ENCODE assay signal across 17 cellular contexts in genomic region chr14:90625445-90625844, GRCh38.
A peak's percentile ranks its signal among the peaks of the same experiment; 100 is the strongest.
DNase-seq lines count a peak whose midpoint lies in the region; ATAC-seq and TF ChIP-seq lines count a peak whose summit lies in the region.
"Had no signal": no experiment of that assay in that cellular context is flagged by ENCODE, and none has a peak within 500 bp of the region (broad histone marks: within the 10 kb centered on the region; RNA-seq: fewer than 3 reads in every experiment).

No MANE protein-coding gene starts in this region.

- TF ChIP-seq RAD21 in IMR-90 (IDR thresholded peaks at IDR 0.05; ENCODE audit: low read length) = no peak

- 0 out of 4 replicates have a peak, but pooled peaks cover 0 to 2% of the 10 kb centered on the region in 2 experiments for H3K79me1 ChIP-seq in IMR-90 (ENCODE audit: low read depth in 1 of 2, low read length in 2 of 2)

- H3K27me3 ChIP-seq in IMR-90 (ENCODE audit: control insufficient read depth, insufficient read depth, low read length) (no peaks in the 10 kb centered on the region), hepatocyte (no peaks in the 10 kb centered on the region), skeletal muscle tissue (ENCODE audit: control insufficient read depth in 3 of 3, insufficient read depth in 3 of 3, low read length in 3 of 3) (no peaks in the 10 kb centered on the region)
- H3K27me3 ChIP-seq in CD4-positive, alpha-beta T cell (ENCODE audit: control insufficient read depth, insufficient read depth, low read length) = no peaks in the 10 kb centered on the region
- H3K27me3 ChIP-seq: BE2C had no signal

- no peaks in the 10 kb centered on the region for H3K9me2 ChIP-seq in hepatocyte (replicated peaks; ENCODE audit: insufficient read depth)

- no peak for TF ChIP-seq POLR2A in IMR-90 (IDR thresholded peaks at IDR 0.05; ENCODE audit: low read depth, low read length)

- dilution Hi-C loops in IMR-90 (cut with HindIII; ENCODE audit: low sequenced_read_pairs, unreplicated experiment) = no loop called here

- H3K27me3 Mint-ChIP-seq in CD4-positive, alpha-beta T cell = no peaks in the 10 kb centered on the region
- H3K27me3 Mint-ChIP-seq: activated CD8-positive, alpha-beta memory T cell treated with anti-CD3 and anti-CD28 coated beads, Interleukin-2, amount 10 ng/mL, durations not matched to agents 7 days and 5 days had no signal

- H2BK20ac ChIP-seq in IMR-90 (ENCODE audit: low read depth, low read length) = peak overlapping the region; percentile 63

- no peak overlapping the region for H3K56ac ChIP-seq in IMR-90 (ENCODE audit: extremely low read depth, insufficient read depth, low read length)

- peak overlapping the region; percentile 14; the same call in 1 of the 2 replicates for H2BK120ac ChIP-seq in IMR-90 (ENCODE audit: low read depth, low read length)

- 80% methylated on average over 3 of the region's 8 CpGs; no CpG with 5 or more reads in 1 of the 2 experiments for WGBS in IMR-90 (ENCODE audit: extremely low coverage in 2 of 2, insufficient read length in 1 of 2), 2 experiments
- 79% methylated on average over 8 of the region's 8 CpGs for WGBS in hepatocyte (ENCODE audit: low lambda C conversion rate, missing lambda C conversion rate)

- H4K20me1 ChIP-seq in IMR-90 (ENCODE audit: insufficient read depth, low read length) (no peaks in the 10 kb centered on the region), hepatocyte (ENCODE audit: insufficient read depth, poor library complexity, severe bottlenecking) (no peaks in the 10 kb centered on the region)

- H2AK5ac ChIP-seq in IMR-90 (ENCODE audit: low read depth, low read length) = peak overlapping the region; percentile 70; the same call in 1 of the 2 replicates

- H3K4me1 ChIP-seq in IMR-90 (ENCODE audit: control insufficient read depth, insufficient read depth, low read length) (peaks cover 12% of the 10 kb centered on the region), hepatocyte (ENCODE audit: insufficient read depth) (peaks cover 24% of the 10 kb centered on the region), skeletal muscle tissue (ENCODE audit: control insufficient read depth in 3 of 3, insufficient read depth in 3 of 3, low read length in 3 of 3) (peaks cover 61 to 76% (median 64%) of the 10 kb centered on the region in 3 donors)

- no peak; the same call in 1 of the 2 replicates for ATAC-seq in IMR-90 (ENCODE audit: low read depth)
- no peak for ATAC-seq in CD4-positive, alpha-beta T cell (ENCODE audit: poor library complexity)
- no peak for ATAC-seq in GM18858 (IDR thresholded peaks at IDR 0.05; ENCODE audit: unreplicated experiment)
- no peak for ATAC-seq in GM19397 (IDR thresholded peaks at IDR 0.05; ENCODE audit: unreplicated experiment)
- ATAC-seq: activated CD8-positive, alpha-beta memory T cell treated with anti-CD3 and anti-CD28 coated beads, Interleukin-2, amount 10 ng/mL, durations not matched to agents 7 days and 5 days had no signal

- H2BK15ac ChIP-seq in IMR-90 (ENCODE audit: low read depth, low read length) = 0 out of 3 replicates have a peak overlapping the region, but pooled peaks have one; percentile 18

- H3K4me3 ChIP-seq in IMR-90 (ENCODE audit: insufficient read depth, low read depth, low read length) (no peak overlapping the region), hepatocyte (no peak overlapping the region), skeletal muscle tissue (ENCODE audit: low read length in 3 of 3) (no peak overlapping the region)
- H3K4me3 ChIP-seq: smooth muscle cell, thoracic aorta had no signal

- H3K27ac Mint-ChIP-seq in CD4-positive, alpha-beta T cell = no peak overlapping the region
- H3K27ac Mint-ChIP-seq: activated CD8-positive, alpha-beta memory T cell treated with anti-CD3 and anti-CD28 coated beads, Interleukin-2, amount 10 ng/mL, durations not matched to agents 7 days and 5 days; naive B cell had no signal

- no peak overlapping the region for H3K23ac ChIP-seq in IMR-90 (ENCODE audit: low read depth, low read length)

- no peak overlapping the region for H2BK5ac ChIP-seq in IMR-90 (ENCODE audit: low read depth, low read length, poor library complexity, severe bottlenecking)

- CTCF ChIA-PET in IMR-90 (lab: Yijun Ruan, JAX) = no interaction called here
- CTCF ChIA-PET in CD4-positive, alpha-beta T cell (lab: Charles Lee) = no interaction called here

- no peak overlapping the region for H4K8ac ChIP-seq in IMR-90 (ENCODE audit: low read depth in 2 of 2, low read length in 2 of 2)

- H3K27ac ChIP-seq in IMR-90 (ENCODE audit: insufficient read depth, low read length) (no peak overlapping the region), VCaP (peak overlapping the region; percentile 85), hepatocyte (peak overlapping the region; percentile 23), skeletal muscle tissue (ENCODE audit: low read depth, low read length) (peak overlapping the region; percentile 94)
- no peak overlapping the region for H3K27ac ChIP-seq in CD4-positive, alpha-beta T cell (ENCODE audit: low read depth, low read length)
- H3K27ac ChIP-seq: KMS-11, thoracic aorta had no signal

- peak overlapping the region; percentile 48; the same call in 1 of the 2 replicates for H3K4ac ChIP-seq in IMR-90 (ENCODE audit: low read depth, low read length)

- H3K9me3 ChIP-seq in IMR-90 (ENCODE audit: control insufficient read depth, insufficient read depth, low read length) (no peaks in the 10 kb centered on the region), hepatocyte (ENCODE audit: low read depth) (no peaks in the 10 kb centered on the region), skeletal muscle tissue (ENCODE audit: control insufficient read depth in 3 of 3, low read length in 3 of 3) (no peaks in the 10 kb centered on the region)
- H3K9me3 ChIP-seq in CD4-positive, alpha-beta T cell (ENCODE audit: control insufficient read depth, low read length) = no peaks in the 10 kb centered on the region
- H3K9me3 ChIP-seq: BE2C, thoracic aorta had no signal

- no peak overlapping the region for H3K4me3 Mint-ChIP-seq in CD4-positive, alpha-beta T cell
- H3K4me3 Mint-ChIP-seq: activated CD8-positive, alpha-beta memory T cell treated with anti-CD3 and anti-CD28 coated beads, Interleukin-2, amount 10 ng/mL, durations not matched to agents 7 days and 5 days; central memory CD8-positive, alpha-beta T cell; naive B cell had no signal

- no peak overlapping the region for H3K4me2 ChIP-seq in IMR-90 (ENCODE audit: low read depth, low read length)
- H3K4me2 ChIP-seq in hepatocyte = peak overlapping the region; percentile 9
- H3K4me2 ChIP-seq: KMS-11 had no signal

- intact Hi-C loops in IMR-90 (cut with micrococcal nuclease) = no loop called here
- intact Hi-C loops in CD4-positive, alpha-beta T cell (cut with DNase I, micrococcal nuclease) = no loop called here

- H2AFZ ChIP-seq in IMR-90 (replicated peaks; ENCODE audit: low read length, poor library complexity) (peak overlapping the region; percentile 54), hepatocyte (no peak overlapping the region)

- H4K5ac ChIP-seq in IMR-90 (ENCODE audit: low read depth, low read length) = no peak overlapping the region

- H3K9ac ChIP-seq in IMR-90 (ENCODE audit: low read depth, low read length) (no peak overlapping the region), skeletal muscle tissue (ENCODE audit: low read depth in 1 of 3, low read length in 3 of 3) (peak overlapping the region in 2 of 3 donors; percentile 35 to 76)
- H3K9ac ChIP-seq: KMS-11 had no signal

- H3K4me1 Mint-ChIP-seq in CD4-positive, alpha-beta T cell (ENCODE audit: low read depth) = no peaks in the 10 kb centered on the region
- H3K4me1 Mint-ChIP-seq: central memory CD8-positive, alpha-beta T cell had no signal

- no peak for DNase-seq in IMR-90
- DNase-seq in hepatocyte (ENCODE audit: low spot score) = no peak
- no peak for DNase-seq in CD4-positive, alpha-beta T cell
- DNase-seq: activated CD8-positive, alpha-beta memory T cell treated with anti-CD3 and anti-CD28 coated beads, Interleukin-2, amount 10 ng/mL, durations not matched to agents 7 days and 5 days; activated effector memory CD4-positive, alpha-beta T cell treated with Interleukin-2 at 50 U/mL for 16 hours; BE2C; GOT3; naive B cell; NK-92 treated with Interleukin-12 subunit alpha and Interleukin-12 subunit beta, amount 100 ng/mL, for 24 hours had no signal

- H3K36me3 Mint-ChIP-seq in CD4-positive, alpha-beta T cell (ENCODE audit: low read depth) = no peaks in the 10 kb centered on the region
- H3K36me3 Mint-ChIP-seq: activated CD8-positive, alpha-beta memory T cell treated with anti-CD3 and anti-CD28 coated beads, Interleukin-2, amount 10 ng/mL, durations not matched to agents 7 days and 5 days had no signal

- peak overlapping the region; percentile 3; the same call in 1 of the 2 replicates for H4K91ac ChIP-seq in IMR-90 (ENCODE audit: insufficient read depth, low read depth, low read length)

- no TSS peak for BruUV-seq in IMR-90 (replicated peaks; lab: Mats Ljungman, UMichigan)

- H3K9me1 ChIP-seq in IMR-90 (ENCODE audit: insufficient read depth, low read length) = peaks cover 13% of the 10 kb centered on the region; the same call in 1 of the 2 replicates

- peak overlapping the region; percentile 67 for H2AK9ac ChIP-seq in IMR-90 (replicated peaks; ENCODE audit: low read depth, low read length, poor library complexity)

- in situ Hi-C loops in IMR-90 (cut with MboI; ENCODE audit: low sequenced_read_pairs) = no loop called here

- H3K79me2 ChIP-seq in hepatocyte = no peaks in the 10 kb centered on the region

- TF ChIP-seq CTCF in IMR-90 (conservative IDR thresholded peaks at IDR 0.05; ENCODE audit: low read depth, low read length) (no peak), VCaP (conservative IDR thresholded peaks at IDR 0.05) (no peak), hepatocyte (IDR thresholded peaks at IDR 0.05; ENCODE audit: poor library complexity) (no peak)
- TF ChIP-seq CTCF in CD4-positive, alpha-beta T cell (IDR thresholded peaks at IDR 0.05) = no peak

- H3K9me3 Mint-ChIP-seq in CD4-positive, alpha-beta T cell = no peaks in the 10 kb centered on the region
- H3K9me3 Mint-ChIP-seq: central memory CD8-positive, alpha-beta T cell had no signal

- H3K18ac ChIP-seq in IMR-90 (ENCODE audit: low read depth, low read length) = no peak overlapping the region

- POLR2A ChIA-PET in IMR-90 (lab: Charles Lee; ENCODE audit: unreplicated experiment) = no interaction called here
- POLR2A ChIA-PET in CD4-positive, alpha-beta T cell (lab: Charles Lee) = no interaction called here

- H3K36me3 ChIP-seq in IMR-90 (ENCODE audit: control insufficient read depth, insufficient read depth, low read length) = no peaks in the 10 kb centered on the region
- no peaks in the 10 kb centered on the region for H3K36me3 ChIP-seq in hepatocyte (replicated peaks; ENCODE audit: insufficient read depth, low read depth)
- H3K36me3 ChIP-seq in skeletal muscle tissue (ENCODE audit: control insufficient read depth in 3 of 3, insufficient read depth in 3 of 3, low read length in 3 of 3) = peaks cover 0 to 2% (median 0%) of the 10 kb centered on the region in 3 donors
- H3K36me3 ChIP-seq: BE2C, thoracic aorta had no signal

- H3K14ac ChIP-seq in IMR-90 (replicated peaks; ENCODE audit: low read depth, low read length) = peak overlapping the region; percentile 72; the same call in 1 of the 2 replicates

TF ChIP-seq in IMR-90, 13 proteins besides CTCF, POLR2A, EP300 and RAD21 (continues in another document):
- TF ChIP-seq FOS (IDR thresholded peaks at IDR 0.05; ENCODE audit: low read depth, low read length) (no peak), SMC3 (IDR thresholded peaks at IDR 0.05; ENCODE audit: low read depth, low read length) (no peak)

Comparison
In these comparisons a context has a peak if more than half of its experiments do, and no peak if none do; other contexts are left out.
1. H3K27ac ChIP-seq: peak in VCaP (single experiment), hepatocyte (single experiment) and skeletal muscle tissue (single experiment); none in IMR-90 (single experiment) and CD4-positive, alpha-beta T cell (single experiment).